In the genomic region with DNA sequence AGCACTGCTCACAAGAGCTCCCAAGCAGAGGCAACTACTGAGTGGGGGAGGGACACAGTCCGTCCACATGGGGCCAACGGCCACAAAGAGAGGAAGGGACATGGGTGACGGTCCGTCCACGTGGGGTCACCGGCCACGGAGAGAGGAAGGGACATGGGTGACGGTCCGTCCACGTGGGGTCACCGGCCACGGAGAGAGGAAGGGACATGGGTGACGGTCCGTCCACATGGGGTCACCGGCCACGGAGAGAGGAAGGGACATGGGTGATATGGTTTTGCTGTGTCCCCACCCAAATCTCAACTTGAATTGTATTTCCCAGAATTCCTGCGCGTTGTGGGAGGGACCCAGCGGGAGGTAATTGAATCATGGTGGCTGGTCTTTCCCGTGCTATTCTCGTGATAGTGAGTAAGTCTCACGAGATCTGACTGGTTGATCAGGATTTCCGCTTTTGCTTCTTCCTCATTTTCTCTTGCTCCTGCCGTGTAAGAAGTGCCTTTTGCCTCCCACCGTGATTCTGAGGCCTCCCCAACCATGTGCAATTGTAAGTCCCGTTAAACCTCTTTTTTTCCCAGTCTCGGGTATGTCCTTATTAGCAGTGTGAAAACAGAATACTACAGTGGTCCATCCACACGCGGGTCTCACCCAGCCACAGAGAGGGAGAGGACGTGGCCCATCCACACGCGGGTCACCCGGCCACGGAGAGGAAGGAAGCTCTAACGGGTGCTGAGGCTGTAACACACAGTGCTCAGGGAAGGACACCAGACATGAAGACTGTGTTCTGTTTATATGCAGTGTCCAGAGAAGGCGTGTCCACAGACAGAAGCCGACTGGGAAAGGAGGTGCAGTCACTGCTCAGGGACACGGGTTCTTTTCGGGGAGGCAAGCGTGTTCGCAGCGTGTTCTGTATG, we compare ENCODE assay signal across 8 cellular contexts. TPM values are rescaled to one million over a fixed set of nuclear protein-coding genes. Genes with fewer than 3 reads are reported as not detected.
DNase-seq lines count a peak whose midpoint lies in the region; ATAC-seq and TF ChIP-seq lines count a peak whose summit lies in the region.

No MANE protein-coding gene starts in this region.

- H3K36me3 ChIP-seq in suprapubic skin (no peaks in the 10 kb centered on the region), transverse colon (no peaks in the 10 kb centered on the region)

- H3K27me3 ChIP-seq in suprapubic skin (no peaks in the 10 kb centered on the region), transverse colon (no peaks in the 10 kb centered on the region)

- in situ Hi-C loops in transverse colon (cut with MboI; ENCODE audit: low pct_ligation_motif_present in 1 of 4, low pct_unique_long_range_greater_than_20kb in 1 of 4, low sequenced_read_pairs in 3 of 4), result no loop called here

- H3K36me3 Mint-ChIP-seq in T-helper 1 cell treated with Interleukin-12 subunit alpha and Interleukin-12 subunit beta and Interleukin-4 antibody, amounts not matched to agents 30 μg/mL and 1 μg/mL, for 36 hours (ENCODE audit: low read depth), result peaks cover 13% of the 10 kb centered on the region

- TF ChIP-seq CTCF in suprapubic skin (IDR thresholded peaks at IDR 0.05) (no peak), transverse colon (IDR thresholded peaks at IDR 0.05) (no peak)

- peaks cover 41% of the 10 kb centered on the region for H3K4me1 ChIP-seq in suprapubic skin
- peaks cover 2 to 12% (median 7%) of the 10 kb centered on the region in 4 donors for H3K4me1 ChIP-seq in transverse colon

- H3K4me1 Mint-ChIP-seq in T-helper 1 cell treated with Interleukin-12 subunit alpha and Interleukin-12 subunit beta and Interleukin-4 antibody, amounts not matched to agents 30 μg/mL and 1 μg/mL, for 36 hours (ENCODE audit: low read depth), result peaks cover 16% of the 10 kb centered on the region

- H3K9me3 ChIP-seq in suprapubic skin, result no peaks in the 10 kb centered on the region
- no peaks in the 10 kb centered on the region for H3K9me3 ChIP-seq in transverse colon

- intact Hi-C loops in transverse colon (cut with DNase I; ENCODE audit: low total_unique reads), result loop anchor here (2.0 kb wide), 1 partner anchor 411 kb away; no protein-coding TSS in a partner anchor

- H3K27ac Mint-ChIP-seq in T-helper 1 cell treated with Interleukin-12 subunit alpha and Interleukin-12 subunit beta and Interleukin-4 antibody, amounts not matched to agents 30 μg/mL and 1 μg/mL, for 36 hours, result peak overlapping the region; percentile 84

- ATAC-seq in GM21515 (IDR thresholded peaks at IDR 0.05; ENCODE audit: unreplicated experiment), result no peak

- peak; percentile 32 for TF ChIP-seq POLR2A in erythroblast (IDR thresholded peaks at IDR 0.05; ENCODE audit: low read length)
- no peak for TF ChIP-seq POLR2A in suprapubic skin (IDR thresholded peaks at IDR 0.05)
- no peak for TF ChIP-seq POLR2A in transverse colon (IDR thresholded peaks at IDR 0.05)

- H3K4me3 ChIP-seq in suprapubic skin, result peak overlapping the region; percentile 8
- peak overlapping the region in 2 of 4 donors; percentile 0 to 33 for H3K4me3 ChIP-seq in transverse colon

- H3K4me3 Mint-ChIP-seq in T-helper 1 cell treated with Interleukin-12 subunit alpha and Interleukin-12 subunit beta and Interleukin-4 antibody, amounts not matched to agents 30 μg/mL and 1 μg/mL, for 36 hours, result peak overlapping the region; percentile 95

- WGBS in suprapubic skin, result 73% methylated on average over 42 of the region's 42 CpGs
- WGBS in transverse colon (ENCODE audit: low coverage in 1 of 2), 2 donors, result 65 to 74% methylated on average over 27 to 42 of the region's 42 CpGs

- TF ChIP-seq EP300 in suprapubic skin (IDR thresholded peaks at IDR 0.05), result no peak
- TF ChIP-seq EP300 in transverse colon (IDR thresholded peaks at IDR 0.05; ENCODE audit: low read depth), result no peak

- no peaks in the 10 kb centered on the region for H3K27me3 Mint-ChIP-seq in T-helper 1 cell treated with Interleukin-12 subunit alpha and Interleukin-12 subunit beta and Interleukin-4 antibody, amounts not matched to agents 30 μg/mL and 1 μg/mL, for 36 hours (ENCODE audit: low read depth)

- DNase-seq in activated T-cell treated with anti-CD3 and anti-CD28 coated beads for 24 hours (ENCODE audit: low read depth) (peak; percentile 23), activated T-cell treated with anti-CD3 and anti-CD28 coated beads for 4 hours (no peak), erythroblast (lab: John Stamatoyannopoulos, UW) (peak in 1 of 2 experiments; percentile 13), suprapubic skin (ENCODE audit: low spot score in 2 of 2) (no peak), AG08396 (ENCODE audit: low spot score) (no peak), transverse colon (no peak)

- H3K27ac ChIP-seq in suprapubic skin, result no peak overlapping the region
- H3K27ac ChIP-seq in transverse colon, result no peak overlapping the region

- H3K9me3 Mint-ChIP-seq in T-helper 1 cell treated with Interleukin-12 subunit alpha and Interleukin-12 subunit beta and Interleukin-4 antibody, amounts not matched to agents 30 μg/mL and 1 μg/mL, for 36 hours, result peaks cover 1% of the 10 kb centered on the region

RNA-seq across cellular contexts. Expression of gene GAS6, which starts 48.5 kb away (rescaled TPM):
- 100 to 1,000 TPM; 175 to 286 (median 224) TPM for total RNA-seq in suprapubic skin
- total RNA-seq in transverse colon, result 100 to 1,000 TPM; 152 to 284 (median 169) TPM

RNA-seq across cellular contexts. Expression of gene TMEM255B, which starts 56.4 kb away (rescaled TPM):
- total RNA-seq in suprapubic skin (1 to 10 TPM in 2 of 4 donors, under 1 TPM in 2; 0.26 to 3.8 (median 1.7) TPM), transverse colon (10 to 100 TPM in 2 of 4 donors, 1 to 10 TPM in 1, under 1 TPM in 1; 0.79 to 27.7 (median 9.4) TPM)
